ENCODE assay signal across 8 cellular contexts in the genomic region with DNA sequence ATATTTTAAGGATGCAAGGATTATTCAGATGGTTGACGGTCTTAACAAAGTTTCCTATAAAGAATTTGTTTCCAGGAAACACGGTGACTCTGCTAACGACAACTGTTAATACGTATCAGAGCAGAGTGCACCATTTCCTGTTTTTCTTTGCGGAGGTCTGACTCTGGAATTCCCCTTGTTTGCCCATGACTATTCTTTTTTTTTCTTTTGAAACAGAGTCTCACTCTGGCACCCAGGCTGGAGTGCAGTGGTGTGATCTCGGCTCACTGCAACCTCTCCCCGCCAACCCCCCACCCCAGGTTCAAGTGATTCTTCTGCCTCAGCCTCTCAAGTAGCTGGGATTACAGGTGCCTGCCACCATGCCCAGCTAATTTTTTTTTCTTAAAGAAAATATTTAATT.
DNase-seq lines count a peak whose midpoint lies in the region; ATAC-seq and TF ChIP-seq lines count a peak whose summit lies in the region.

No MANE protein-coding gene starts in this region.

- peak overlapping the region; percentile 31 to 80 (median 64) for H3K27ac ChIP-seq in esophagus squamous epithelium

- peak in 1 of 4 donors; percentile 22 for TF ChIP-seq POLR2A in esophagus squamous epithelium (IDR thresholded peaks at IDR 0.05)

- H3K4me3 ChIP-seq in esophagus squamous epithelium: no peak overlapping the region

- peak; percentile 64 to 72 for DNase-seq in activated CD4-positive, alpha-beta T cell treated with anti-CD3 and anti-CD28 coated beads, Interleukin-2, amount 50 U/mL, for 4 hours
- no peak for DNase-seq in esophagus squamous epithelium (lab: John Stamatoyannopoulos, UW)
- peak; percentile 45 to 55 (median 47) for DNase-seq in stimulated activated CD4-positive, alpha-beta T cell treated with anti-CD3 and anti-CD28 coated beads, Interleukin-12 subunit alpha, Interleukin-12 subunit beta, amount 100 ng/mL, for 48 hours (ENCODE audit: low read depth in 2 of 3, low spot score in 1 of 3)
- no peak for DNase-seq in SHP77 treated with DMSO at 0.1 percent for 48 hours (lab: John Stamatoyannopoulos, UW)
- no peak for DNase-seq in HCEC 1CT
- DNase-seq in globus pallidus (ENCODE audit: low spot score): no peak

- H3K27me3 ChIP-seq in esophagus squamous epithelium: no peaks in the 10 kb centered on the region

- H3K4me1 ChIP-seq in esophagus squamous epithelium: peaks cover 0 to 50% (median 28%) of the 10 kb centered on the region in 3 donors

- ATAC-seq in GM19395 (IDR thresholded peaks at IDR 0.05; ENCODE audit: unreplicated experiment): peak; percentile 41
- ATAC-seq in HG03575 (IDR thresholded peaks at IDR 0.05; ENCODE audit: extremely low read depth, insufficient number of reproducible peaks, low FRiP score, unreplicated experiment): peak; percentile 23

- WGBS in esophagus squamous epithelium, 2 donors: 19 to 32% methylated on average over 7 of the region's 7 CpGs

- intact Hi-C loops in esophagus squamous epithelium (cut with DNase I): no loop called here

- H3K36me3 ChIP-seq in esophagus squamous epithelium: no peaks in the 10 kb centered on the region

- H3K9me3 ChIP-seq in esophagus squamous epithelium: no peaks in the 10 kb centered on the region

- no peak for TF ChIP-seq CTCF in esophagus squamous epithelium (IDR thresholded peaks at IDR 0.05)

Comparison
In these comparisons a context has a peak if more than half of its experiments do, and no peak if none do; other contexts are left out.
1. DNase-seq: peak in activated CD4-positive, alpha-beta T cell treated with anti-CD3 and anti-CD28 coated beads, Interleukin-2, amount 50 U/mL, for 4 hours (2 of 2) and stimulated activated CD4-positive, alpha-beta T cell treated with anti-CD3 and anti-CD28 coated beads, Interleukin-12 subunit alpha, Interleukin-12 subunit beta, amount 100 ng/mL, for 48 hours (3 of 3); none in esophagus squamous epithelium (single experiment), SHP77 treated with DMSO at 0.1 percent for 48 hours (single experiment), HCEC 1CT (single experiment) and globus pallidus (single experiment).